Comparison of ENCODE assay signal across 15 cellular contexts in genomic region chr22:22785316-22786065, GRCh38.
"Had no signal": no experiment of that assay in that cellular context is flagged by ENCODE, and none has a peak within 500 bp of the region (broad histone marks: within the 10 kb centered on the region; RNA-seq: fewer than 3 reads in every experiment).

No MANE protein-coding gene starts in this region.

- H3K4me3 ChIP-seq: gastrocnemius medialis, spleen, upper lobe of right lung had no signal

- H3K4me3 Mint-ChIP-seq: activated CD8-positive, alpha-beta T cell treated with anti-CD3 and anti-CD28 coated beads for 36 hours; activated naive CD4-positive, alpha-beta T cell treated with anti-CD3 and anti-CD28 coated beads for 36 hours; activated T-cell treated with anti-CD3 and anti-CD28 coated beads, Interleukin-2, amount 50 U/mL, for 24 hours; brain; natural killer cell treated with Interleukin-12 subunit alpha and Interleukin-12 subunit beta and Interleukin-15 and Interleukin-18, amount 100 ng/mL, for 72 hours; stimulated activated memory B cell treated with anti-CD40 and anti-IgM and Interleukin-4, amounts not matched to agents 10 μg/mL and 1 μg/mL and 100 μg/mL, for 72 hours had no signal

- H3K4me1 Mint-ChIP-seq: brain; stimulated activated memory B cell treated with anti-CD40 and anti-IgM and Interleukin-4, amounts not matched to agents 10 μg/mL and 1 μg/mL and 100 μg/mL, for 72 hours had no signal

- ATAC-seq: activated CD8-positive, alpha-beta T cell treated with anti-CD3 and anti-CD28 coated beads for 36 hours; gastrocnemius medialis; stimulated activated memory B cell treated with anti-CD40 and anti-IgM and Interleukin-4, amounts not matched to agents 10 μg/mL and 1 μg/mL and 100 μg/mL, for 72 hours; upper lobe of right lung had no signal

- H3K4me1 ChIP-seq: gastrocnemius medialis, upper lobe of right lung had no signal

- H3K27me3 Mint-ChIP-seq: activated CD8-positive, alpha-beta T cell treated with anti-CD3 and anti-CD28 coated beads for 36 hours; activated T-cell treated with anti-CD3 and anti-CD28 coated beads, Interleukin-2, amount 50 U/mL, for 24 hours; natural killer cell treated with Interleukin-12 subunit alpha and Interleukin-12 subunit beta and Interleukin-15 and Interleukin-18, amount 100 ng/mL, for 72 hours had no signal

- H3K36me3 Mint-ChIP-seq: brain; natural killer cell treated with Interleukin-12 subunit alpha and Interleukin-12 subunit beta and Interleukin-15 and Interleukin-18, amount 100 ng/mL, for 72 hours; stimulated activated memory B cell treated with anti-CD40 and anti-IgM and Interleukin-4, amounts not matched to agents 10 μg/mL and 1 μg/mL and 100 μg/mL, for 72 hours had no signal

- H3K27ac ChIP-seq: gastrocnemius medialis, spleen, upper lobe of right lung had no signal

- H3K27ac Mint-ChIP-seq: activated CD8-positive, alpha-beta T cell treated with anti-CD3 and anti-CD28 coated beads for 36 hours; activated naive CD4-positive, alpha-beta T cell treated with anti-CD3 and anti-CD28 coated beads for 36 hours; activated T-cell treated with anti-CD3 and anti-CD28 coated beads, Interleukin-2, amount 50 U/mL, for 24 hours; brain; natural killer cell treated with Interleukin-12 subunit alpha and Interleukin-12 subunit beta and Interleukin-15 and Interleukin-18, amount 100 ng/mL, for 72 hours; stimulated activated memory B cell treated with anti-CD40 and anti-IgM and Interleukin-4, amounts not matched to agents 10 μg/mL and 1 μg/mL and 100 μg/mL, for 72 hours had no signal

- DNase-seq: activated CD4-positive, alpha-beta T cell treated with anti-CD3 and anti-CD28 coated beads for 48 hours; activated CD4-positive, CD25-positive, alpha-beta regulatory T cell; activated CD8-positive, alpha-beta T cell treated with anti-CD3 and anti-CD28 coated beads for 36 hours; activated naive CD4-positive, alpha-beta T cell treated with anti-CD3 and anti-CD28 coated beads for 36 hours; activated T-cell treated with anti-CD3 and anti-CD28 coated beads, Interleukin-2, amount 50 U/mL, for 24 hours; caudate nucleus; gastrocnemius medialis; mesendoderm; posterior cingulate gyrus; spleen; stimulated activated CD4-positive, alpha-beta T cell treated with anti-CD3 and anti-CD28 coated beads, Interleukin-4, amount 100 ng/mL, for 4 hours; upper lobe of right lung had no signal

- H3K36me3 ChIP-seq: gastrocnemius medialis, spleen, upper lobe of right lung had no signal

- H3K9me3 ChIP-seq: gastrocnemius medialis, spleen, upper lobe of right lung had no signal

- H3K9me3 Mint-ChIP-seq: activated CD8-positive, alpha-beta T cell treated with anti-CD3 and anti-CD28 coated beads for 36 hours; activated naive CD4-positive, alpha-beta T cell treated with anti-CD3 and anti-CD28 coated beads for 36 hours; activated T-cell treated with anti-CD3 and anti-CD28 coated beads, Interleukin-2, amount 50 U/mL, for 24 hours; brain; natural killer cell treated with Interleukin-12 subunit alpha and Interleukin-12 subunit beta and Interleukin-15 and Interleukin-18, amount 100 ng/mL, for 72 hours; stimulated activated memory B cell treated with anti-CD40 and anti-IgM and Interleukin-4, amounts not matched to agents 10 μg/mL and 1 μg/mL and 100 μg/mL, for 72 hours had no signal
